In the genomic region with DNA sequence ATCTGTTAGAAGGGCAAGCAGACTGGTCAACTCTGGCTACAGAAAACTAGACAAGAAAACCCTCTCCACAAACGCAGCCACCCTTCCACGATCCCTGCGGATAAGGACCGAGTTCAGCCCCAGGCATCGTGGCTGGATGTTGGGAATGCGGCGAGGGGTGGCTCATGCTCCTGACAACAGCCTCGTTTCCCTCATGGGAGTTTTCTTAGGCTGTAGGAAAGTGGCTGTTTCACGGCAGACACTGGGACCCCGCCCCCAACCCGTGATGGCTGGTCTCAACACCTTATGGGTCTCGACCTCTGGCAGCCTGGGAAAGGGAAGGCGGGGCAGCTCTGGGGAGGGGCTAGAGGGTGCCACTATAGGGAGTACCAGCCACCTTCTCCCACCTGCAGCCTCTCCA, we compare ENCODE assay signal across 15 cellular contexts.
DNase-seq lines count a peak whose midpoint lies in the region; ATAC-seq and TF ChIP-seq lines count a peak whose summit lies in the region.
"Had no signal": no experiment of that assay in that cellular context is flagged by ENCODE, and none has a peak within 500 bp of the region (broad histone marks: within the 10 kb centered on the region; RNA-seq: fewer than 3 reads in every experiment).

No MANE protein-coding gene starts in this region.

- no peak overlapping the region for H4K8ac ChIP-seq in IMR-90 (ENCODE audit: low read depth in 2 of 2, low read length in 2 of 2)

- H3K27me3 ChIP-seq in IMR-90 (ENCODE audit: control insufficient read depth, insufficient read depth, low read length) (no peaks in the 10 kb centered on the region), esophagus muscularis mucosa (no peaks in the 10 kb centered on the region), tibial artery (no peaks in the 10 kb centered on the region), colonic mucosa (no peaks in the 10 kb centered on the region)

- H3K4me1 Mint-ChIP-seq in activated CD4-positive, alpha-beta T cell treated with anti-CD3 and anti-CD28 coated beads, Interleukin-2, amount 10 ng/mL, durations not matched to agents 7 days and 5 days: no peaks in the 10 kb centered on the region

- TF ChIP-seq POLR2A in IMR-90 (IDR thresholded peaks at IDR 0.05; ENCODE audit: low read depth, low read length): no peak
- no peak for TF ChIP-seq POLR2A in esophagus muscularis mucosa (IDR thresholded peaks at IDR 0.05; ENCODE audit: low read depth)

- no TSS peak for BruUV-seq in IMR-90 (replicated peaks; lab: Mats Ljungman, UMichigan)

- H3K36me3 ChIP-seq in IMR-90 (ENCODE audit: control insufficient read depth, insufficient read depth, low read length) (peaks cover 35% of the 10 kb centered on the region), esophagus muscularis mucosa (peaks cover 0 to 76% (median 46%) of the 10 kb centered on the region in 4 donors), tibial artery (peaks cover 8 to 78% (median 50%) of the 10 kb centered on the region in 3 donors), colonic mucosa (no peaks in the 10 kb centered on the region)

- ATAC-seq in IMR-90 (ENCODE audit: low read depth) (no peak), GM18867 (IDR thresholded peaks at IDR 0.05; ENCODE audit: unreplicated experiment) (no peak)
- ATAC-seq: HepG2 had no signal

- H3K4me2 ChIP-seq in IMR-90 (ENCODE audit: low read depth, low read length): no peak overlapping the region

- POLR2A ChIA-PET in activated CD4-positive, alpha-beta T cell treated with anti-CD3 and anti-CD28 coated beads, Interleukin-2, amount 10 ng/mL, durations not matched to agents 7 days and 5 days (lab: Charles Lee): no interaction called here
- POLR2A ChIA-PET in IMR-90 (lab: Charles Lee; ENCODE audit: unreplicated experiment): interaction anchor here (0.6 kb wide), 1 partner anchor 496 kb away, joined by 6 read pairs; the partner anchor contains the start of gene UBC

- no peak for TF ChIP-seq CTCF in IMR-90 (conservative IDR thresholded peaks at IDR 0.05; ENCODE audit: low read depth, low read length)
- no peak for TF ChIP-seq CTCF in esophagus muscularis mucosa (IDR thresholded peaks at IDR 0.05)
- no peak for TF ChIP-seq CTCF in tibial artery (IDR thresholded peaks at IDR 0.05)
- TF ChIP-seq CTCF in colonic mucosa (IDR thresholded peaks at IDR 0.05): no peak

- no peak overlapping the region for H3K18ac ChIP-seq in IMR-90 (ENCODE audit: low read depth, low read length)

- H3K36me3 Mint-ChIP-seq in activated CD4-positive, alpha-beta T cell treated with anti-CD3 and anti-CD28 coated beads, Interleukin-2, amount 10 ng/mL, durations not matched to agents 7 days and 5 days (ENCODE audit: low read depth): peaks cover 9% of the 10 kb centered on the region

- dilution Hi-C loops in IMR-90 (cut with HindIII; ENCODE audit: low sequenced_read_pairs, unreplicated experiment): no loop called here

- peak overlapping the region; percentile 18; the same call in 1 of the 2 replicates for H3K4ac ChIP-seq in IMR-90 (ENCODE audit: low read depth, low read length)

- H2AK5ac ChIP-seq in IMR-90 (ENCODE audit: low read depth, low read length): peak overlapping the region; percentile 77; the same call in 1 of the 2 replicates

- no peak overlapping the region for H2BK5ac ChIP-seq in IMR-90 (ENCODE audit: low read depth, low read length, poor library complexity, severe bottlenecking)

- no peak for TF ChIP-seq EP300 in esophagus muscularis mucosa (IDR thresholded peaks at IDR 0.05)

- no peak overlapping the region for H3K14ac ChIP-seq in IMR-90 (replicated peaks; ENCODE audit: low read depth, low read length)

- peaks cover 17% of the 10 kb centered on the region for H4K20me1 ChIP-seq in IMR-90 (ENCODE audit: insufficient read depth, low read length)

- H3K9me3 Mint-ChIP-seq in activated CD4-positive, alpha-beta T cell treated with anti-CD3 and anti-CD28 coated beads, Interleukin-2, amount 10 ng/mL, durations not matched to agents 7 days and 5 days: no peaks in the 10 kb centered on the region
- H3K9me3 Mint-ChIP-seq: CD4-positive, CD25-positive, alpha-beta regulatory T cell; HFFc6 had no signal

- H3K9me1 ChIP-seq in IMR-90 (ENCODE audit: insufficient read depth, low read length): no peaks in the 10 kb centered on the region

- no peak for DNase-seq in activated CD4-positive, alpha-beta T cell treated with anti-CD3 and anti-CD28 coated beads, Interleukin-2, amount 10 ng/mL, durations not matched to agents 7 days and 5 days
- DNase-seq in activated CD4-positive, alpha-beta T cell treated with anti-CD3 and anti-CD28 coated beads, Interleukin-2, amount 50 U/mL, for 1 hour: no peak
- no peak for DNase-seq in IMR-90
- DNase-seq in esophagus muscularis mucosa (ENCODE audit: extremely low spot score): no peak
- no peak for DNase-seq in tibial artery
- DNase-seq in colonic mucosa: no peak
- no peak for DNase-seq in LoVo (ENCODE audit: low spot score)
- DNase-seq: Calu3; CD4-positive, CD25-positive, alpha-beta regulatory T cell; DMS 273 treated with DMSO at 0.1 percent for 48 hours; GOT3; HCEC 1CT; HFFc6 had no signal

- no peaks in the 10 kb centered on the region for H3K27me3 Mint-ChIP-seq in activated CD4-positive, alpha-beta T cell treated with anti-CD3 and anti-CD28 coated beads, Interleukin-2, amount 10 ng/mL, durations not matched to agents 7 days and 5 days
- H3K27me3 Mint-ChIP-seq: CD4-positive, CD25-positive, alpha-beta regulatory T cell had no signal

- peak overlapping the region; percentile 25 for H3K27ac Mint-ChIP-seq in activated CD4-positive, alpha-beta T cell treated with anti-CD3 and anti-CD28 coated beads, Interleukin-2, amount 10 ng/mL, durations not matched to agents 7 days and 5 days

- H3K56ac ChIP-seq in IMR-90 (ENCODE audit: extremely low read depth, insufficient read depth, low read length): no peak overlapping the region

- in situ Hi-C loops in IMR-90 (cut with MboI; ENCODE audit: low sequenced_read_pairs): no loop called here

- peaks cover 26% of the 10 kb centered on the region for H3K4me1 ChIP-seq in IMR-90 (ENCODE audit: control insufficient read depth, insufficient read depth, low read length)
- peaks cover 39 to 92% (median 83%) of the 10 kb centered on the region in 4 donors for H3K4me1 ChIP-seq in esophagus muscularis mucosa
- H3K4me1 ChIP-seq in tibial artery: peaks cover 0 to 69% (median 52%) of the 10 kb centered on the region in 4 donors
- peaks cover 7% of the 10 kb centered on the region for H3K4me1 ChIP-seq in colonic mucosa

- intact Hi-C loops in IMR-90 (cut with micrococcal nuclease): no loop called here
- intact Hi-C loops in esophagus muscularis mucosa (cut with DNase I): no loop called here
- intact Hi-C loops in tibial artery (cut with DNase I; ENCODE audit: low total_unique reads): no loop called here
- intact Hi-C loops in colonic mucosa (cut with DNase I): no loop called here

- peak overlapping the region; percentile 52 for H2AK9ac ChIP-seq in IMR-90 (replicated peaks; ENCODE audit: low read depth, low read length, poor library complexity)

- H3K79me1 ChIP-seq in IMR-90 (ENCODE audit: low read depth in 1 of 2, low read length in 2 of 2): peaks cover 25 to 79% of the 10 kb centered on the region in 2 experiments

- no peak overlapping the region for H3K4me3 ChIP-seq in IMR-90 (ENCODE audit: insufficient read depth, low read depth, low read length)
- H3K4me3 ChIP-seq in esophagus muscularis mucosa: no peak overlapping the region
- no peak overlapping the region for H3K4me3 ChIP-seq in tibial artery
- no peak overlapping the region for H3K4me3 ChIP-seq in colonic mucosa

- H3K4me3 Mint-ChIP-seq in activated CD4-positive, alpha-beta T cell treated with anti-CD3 and anti-CD28 coated beads, Interleukin-2, amount 10 ng/mL, durations not matched to agents 7 days and 5 days: no peak overlapping the region
- H3K4me3 Mint-ChIP-seq: CD4-positive, CD25-positive, alpha-beta regulatory T cell; HFFc6 had no signal

- 100% methylated on average over 5 of the region's 13 CpGs; no CpG with 5 or more reads in 1 of the 2 experiments for WGBS in IMR-90 (ENCODE audit: extremely low coverage in 2 of 2, insufficient read length in 1 of 2), 2 experiments
- WGBS in esophagus muscularis mucosa: 90% methylated on average over 7 of the region's 13 CpGs

- no peak overlapping the region for H3K23ac ChIP-seq in IMR-90 (ENCODE audit: low read depth, low read length)

- H3K9ac ChIP-seq in IMR-90 (ENCODE audit: low read depth, low read length): no peak overlapping the region
- H3K9ac ChIP-seq in colonic mucosa (ENCODE audit: low read depth in 2 of 2, low read length in 2 of 2): no peak overlapping the region

- no peak overlapping the region for H2BK20ac ChIP-seq in IMR-90 (ENCODE audit: low read depth, low read length)

- H2BK15ac ChIP-seq in IMR-90 (ENCODE audit: low read depth, low read length): 0 out of 3 replicates have a peak overlapping the region, but pooled peaks have one; percentile 17

- H4K5ac ChIP-seq in IMR-90 (ENCODE audit: low read depth, low read length): no peak overlapping the region

- no peak for TF ChIP-seq RAD21 in IMR-90 (IDR thresholded peaks at IDR 0.05; ENCODE audit: low read length)

- CTCF ChIA-PET in activated CD4-positive, alpha-beta T cell treated with anti-CD3 and anti-CD28 coated beads, Interleukin-2, amount 10 ng/mL, durations not matched to agents 7 days and 5 days (lab: Charles Lee): interaction anchor here (0.6 to 1.4 kb wide), 2 partner anchors 10 to 11 kb away, joined by 3 to 4 read pairs; no protein-coding TSS in a partner anchor
- CTCF ChIA-PET in IMR-90 (lab: Yijun Ruan, JAX): no interaction called here

- H2BK120ac ChIP-seq in IMR-90 (ENCODE audit: low read depth, low read length): no peak overlapping the region

- H3K9me3 ChIP-seq in IMR-90 (ENCODE audit: control insufficient read depth, insufficient read depth, low read length) (no peaks in the 10 kb centered on the region), esophagus muscularis mucosa (no peaks in the 10 kb centered on the region), tibial artery (no peaks in the 10 kb centered on the region), colonic mucosa (no peaks in the 10 kb centered on the region)

- H3K27ac ChIP-seq in IMR-90 (ENCODE audit: insufficient read depth, low read length): no peak overlapping the region
- peak overlapping the region; percentile 27 to 96 (median 89) for H3K27ac ChIP-seq in esophagus muscularis mucosa (replicated peaks in 1 of 4)
- H3K27ac ChIP-seq in tibial artery: peak overlapping the region; percentile 83 to 92
- no peak overlapping the region for H3K27ac ChIP-seq in colonic mucosa

- H4K91ac ChIP-seq in IMR-90 (ENCODE audit: insufficient read depth, low read depth, low read length): no peak overlapping the region

- H2AFZ ChIP-seq in IMR-90 (replicated peaks; ENCODE audit: low read length, poor library complexity): no peak overlapping the region

TF ChIP-seq in IMR-90, 13 proteins besides CTCF, POLR2A, EP300 and RAD21 (continues in another document):
- TF ChIP-seq CHD1 (IDR thresholded peaks at IDR 0.05; ENCODE audit: low read depth, low read length) (no peak), SMC3 (IDR thresholded peaks at IDR 0.05; ENCODE audit: low read depth, low read length) (no peak), MAZ (IDR thresholded peaks at IDR 0.05; ENCODE audit: borderline replicate concordance, low read depth, low read length) (no peak)

Comparison
In these comparisons a context has a peak if more than half of its experiments do, and no peak if none do; other contexts are left out.
1. H3K27ac ChIP-seq: peak in esophagus muscularis mucosa (4 of 4) and tibial artery (2 of 2); none in IMR-90 (single experiment) and colonic mucosa (single experiment).